In genomic region chr4:25376754-25377571, GRCh38 we compare ENCODE assay signal across 8 cellular contexts. TPM values are rescaled to one million over a fixed set of nuclear protein-coding genes. Genes with fewer than 3 reads are reported as not detected.
DNase-seq lines count a peak whose midpoint lies in the region; ATAC-seq and TF ChIP-seq lines count a peak whose summit lies in the region.

Gene ANAPC4 (plus strand): TSS chr4:25377263. CDS start chr4:25377428, 165 bp downstream.

- H3K27ac Mint-ChIP-seq in neural progenitor cell: peak within 1 kb of the TSS; percentile 65

- H3K4me1 Mint-ChIP-seq in neural progenitor cell: no peaks in the 10 kb centered on the region

- H4K20me1 ChIP-seq in MM.1S (ENCODE audit: insufficient read depth, low read length) (no peaks in the 10 kb centered on the region), neural progenitor cell (ENCODE audit: low read depth) (no peaks in the 10 kb centered on the region)

- peak; percentile 76 for DNase-seq in GF-D8 (lab: John Stamatoyannopoulos, UW)
- peak; percentile 81 for DNase-seq in HCEC 1CT
- DNase-seq in MM.1S: peak; percentile 96
- DNase-seq in SIG-M5 treated with dmso at 0.1 percent for 504 hours (lab: John Stamatoyannopoulos, UW; ENCODE audit: unreplicated experiment): peak; percentile 83
- DNase-seq in activated gamma-delta T cell treated with Interleukin-2 at 50 U/mL for 16 hours: peak; percentile 99
- DNase-seq in foreskin keratinocyte: peak; percentile 59 to 81
- DNase-seq in neural progenitor cell (ENCODE audit: low spot score): peak; percentile 97

- H3K27ac ChIP-seq in MM.1S (ENCODE audit: low read length) (peak within 1 kb of the TSS; percentile 24; the same call in 1 of the 2 replicates), foreskin keratinocyte (peak within 1 kb of the TSS; percentile 46), neural progenitor cell (no peak within 1 kb of the TSS), stomach smooth muscle (ENCODE audit: low read length) (peak within 1 kb of the TSS; percentile 55)

- H3K36me3 Mint-ChIP-seq in neural progenitor cell: peaks cover 2% of the 10 kb centered on the region

- peak within 1 kb of the TSS; percentile 85 for H2AFZ ChIP-seq in MM.1S (ENCODE audit: low read length)
- peak within 1 kb of the TSS; percentile 79 for H2AFZ ChIP-seq in neural progenitor cell (replicated peaks)

- H3K4me2 ChIP-seq in MM.1S (ENCODE audit: low read depth, low read length): peak within 1 kb of the TSS; percentile 68
- peak within 1 kb of the TSS; percentile 93 for H3K4me2 ChIP-seq in neural progenitor cell

- no peaks in the 10 kb centered on the region for H3K9me3 Mint-ChIP-seq in neural progenitor cell

- peaks cover 2% of the 10 kb centered on the region for H3K27me3 Mint-ChIP-seq in neural progenitor cell (ENCODE audit: insufficient read depth, low read depth)

- H3K79me2 ChIP-seq in MM.1S (ENCODE audit: low read length): peaks cover 25% of the 10 kb centered on the region
- H3K79me2 ChIP-seq in neural progenitor cell (ENCODE audit: low read depth): peaks cover 33% of the 10 kb centered on the region

- peak within 1 kb of the TSS; percentile 66 for H3K4me3 ChIP-seq in MM.1S (ENCODE audit: low read length)
- peak within 1 kb of the TSS; percentile 95 for H3K4me3 ChIP-seq in neural progenitor cell
- H3K4me3 ChIP-seq in stomach smooth muscle (ENCODE audit: low read length in 2 of 2): peak within 1 kb of the TSS; percentile 82 to 91

- H3K9ac ChIP-seq in MM.1S (ENCODE audit: low read length): peak within 1 kb of the TSS; percentile 76
- peak within 1 kb of the TSS; percentile 75 for H3K9ac ChIP-seq in neural progenitor cell
- peak within 1 kb of the TSS; percentile 83 to 84 for H3K9ac ChIP-seq in stomach smooth muscle (ENCODE audit: low read length in 2 of 2)

- TF ChIP-seq CTCF in MM.1S (IDR thresholded peaks at IDR 0.05; ENCODE audit: low read length) (no peak), foreskin keratinocyte (conservative IDR thresholded peaks at IDR 0.05) (peak; percentile 31), neural progenitor cell (IDR thresholded peaks at IDR 0.05) (no peak)

- H3K4me3 Mint-ChIP-seq in neural progenitor cell: no peak within 1 kb of the TSS

- H3K36me3 ChIP-seq in MM.1S (replicated peaks; ENCODE audit: insufficient read depth, low read length) (peaks cover 3% of the 10 kb centered on the region; the same call in 1 of the 2 replicates), neural progenitor cell (no peaks in the 10 kb centered on the region), stomach smooth muscle (ENCODE audit: control insufficient read depth in 2 of 2, insufficient read depth in 2 of 2, low read length in 2 of 2) (peaks cover 3 to 10% of the 10 kb centered on the region in 2 donors)

- H3K4me1 ChIP-seq in MM.1S (ENCODE audit: low read length) (0 out of 2 replicates have a peak, but pooled peaks cover 10% of the 10 kb centered on the region), foreskin keratinocyte (no peaks in the 10 kb centered on the region), neural progenitor cell (peaks cover 12% of the 10 kb centered on the region), stomach smooth muscle (ENCODE audit: control insufficient read depth, insufficient read depth, low read length) (peaks cover 11% of the 10 kb centered on the region)

- ATAC-seq in foreskin keratinocyte: peak; percentile 97

- H3K27me3 ChIP-seq in MM.1S (replicated peaks; ENCODE audit: insufficient read depth, low read length) (no peaks in the 10 kb centered on the region), foreskin keratinocyte (no peaks in the 10 kb centered on the region), neural progenitor cell (no peaks in the 10 kb centered on the region), stomach smooth muscle (ENCODE audit: control insufficient read depth in 1 of 2, insufficient read depth in 2 of 2, low read length in 2 of 2) (no peaks in the 10 kb centered on the region)

- peaks cover 13% of the 10 kb centered on the region for H3F3A ChIP-seq in MM.1S (ENCODE audit: insufficient read depth, low read length)
- H3F3A ChIP-seq in neural progenitor cell (ENCODE audit: low read depth): peaks cover 7% of the 10 kb centered on the region

- H3K9me2 ChIP-seq in MM.1S (replicated peaks; ENCODE audit: insufficient read depth, low read length): no peaks in the 10 kb centered on the region

- H3K9me3 ChIP-seq in MM.1S (replicated peaks; ENCODE audit: insufficient read depth, low read length) (no peaks in the 10 kb centered on the region), neural progenitor cell (ENCODE audit: low read depth) (no peaks in the 10 kb centered on the region), stomach smooth muscle (ENCODE audit: control insufficient read depth in 2 of 2, low read length in 2 of 2) (no peaks in the 10 kb centered on the region)

RNA-seq across cellular contexts. Expression of gene ANAPC4, which starts in this region (rescaled TPM):
- total RNA-seq in foreskin keratinocyte (25.1 and 26.0 TPM in 2 replicates), neural progenitor cell (ENCODE audit: low replicate concordance) (40.1 and 55.1 TPM in 2 replicates)
- 10.9 and 12.6 TPM in 2 replicates for polyA plus RNA-seq in foreskin keratinocyte
